ENCODE assay signal across 9 cellular contexts in genomic region chr12:106918746-106919145, GRCh38. TPM values are rescaled to one million over a fixed set of nuclear protein-coding genes. Genes with fewer than 3 reads are reported as not detected.
DNase-seq lines count a peak whose midpoint lies in the region; ATAC-seq and TF ChIP-seq lines count a peak whose summit lies in the region.
"Had no signal": no experiment of that assay in that cellular context is flagged by ENCODE, and none has a peak within 500 bp of the region (broad histone marks: within the 10 kb centered on the region; RNA-seq: fewer than 3 reads in every experiment).

No MANE protein-coding gene starts in this region.

- H3K36me3 ChIP-seq in WERI-Rb-1 = no peaks in the 10 kb centered on the region

- H3K27ac ChIP-seq in WERI-Rb-1 = no peak overlapping the region
- H3K27ac ChIP-seq: epithelial cell of prostate had no signal

- no peak for ATAC-seq in GM19023 (IDR thresholded peaks at IDR 0.05; ENCODE audit: unreplicated experiment)
- ATAC-seq in HG03469 (IDR thresholded peaks at IDR 0.05; ENCODE audit: unreplicated experiment) = no peak

- peaks cover 10% of the 10 kb centered on the region for H3K27me3 ChIP-seq in WERI-Rb-1 (ENCODE audit: insufficient read depth, low read depth, severe bottlenecking)

- TF ChIP-seq CTCF in GM12865 (IDR thresholded peaks at IDR 0.05; ENCODE audit: insufficient read depth, low read depth, low read length, missing control alignments) = peak; percentile 39
- TF ChIP-seq CTCF in WERI-Rb-1 (IDR thresholded peaks at IDR 0.05; ENCODE audit: low read depth, low read length) = peak; percentile 65

- peaks cover 2% of the 10 kb centered on the region for H3K9me3 ChIP-seq in WERI-Rb-1 (ENCODE audit: severe bottlenecking)

- no peak overlapping the region for H3K4me3 ChIP-seq in GM12865 (ENCODE audit: low read depth, low read length)
- no peak overlapping the region for H3K4me3 ChIP-seq in WERI-Rb-1 (ENCODE audit: low read depth, low read length)

- DNase-seq in GM12865 (ENCODE audit: low read depth) (no peak), NCI-H1417 treated with DMSO at 0.1 percent for 48 hours (lab: John Stamatoyannopoulos, UW) (peak; percentile 47), WERI-Rb-1 (peak; percentile 26), lung microvascular endothelial cell (ENCODE audit: low read depth in 2 of 2) (peak; percentile 46 to 72), mesenteric fat pad (ENCODE audit: low spot score) (no peak)
- no peak for DNase-seq in activated CD4-positive, alpha-beta T cell treated with anti-CD3 and anti-CD28 coated beads for 1 hour

RNA-seq across cellular contexts. Expression of gene TMEM263, which starts 37.0 kb away (rescaled TPM):
- total RNA-seq in lung microvascular endothelial cell (37.3 and 37.5 TPM in 2 replicates), mesenteric fat pad (46.2 TPM)

Comparison
In these comparisons a context has a peak if more than half of its experiments do, and no peak if none do; other contexts are left out.
1. DNase-seq: peak in NCI-H1417 treated with DMSO at 0.1 percent for 48 hours (single experiment), WERI-Rb-1 (single experiment) and lung microvascular endothelial cell (2 of 2); none in GM12865 (single experiment), mesenteric fat pad (single experiment) and activated CD4-positive, alpha-beta T cell treated with anti-CD3 and anti-CD28 coated beads for 1 hour (single experiment).